11 cellular contexts compared by ENCODE assay signal in the genomic region with DNA sequence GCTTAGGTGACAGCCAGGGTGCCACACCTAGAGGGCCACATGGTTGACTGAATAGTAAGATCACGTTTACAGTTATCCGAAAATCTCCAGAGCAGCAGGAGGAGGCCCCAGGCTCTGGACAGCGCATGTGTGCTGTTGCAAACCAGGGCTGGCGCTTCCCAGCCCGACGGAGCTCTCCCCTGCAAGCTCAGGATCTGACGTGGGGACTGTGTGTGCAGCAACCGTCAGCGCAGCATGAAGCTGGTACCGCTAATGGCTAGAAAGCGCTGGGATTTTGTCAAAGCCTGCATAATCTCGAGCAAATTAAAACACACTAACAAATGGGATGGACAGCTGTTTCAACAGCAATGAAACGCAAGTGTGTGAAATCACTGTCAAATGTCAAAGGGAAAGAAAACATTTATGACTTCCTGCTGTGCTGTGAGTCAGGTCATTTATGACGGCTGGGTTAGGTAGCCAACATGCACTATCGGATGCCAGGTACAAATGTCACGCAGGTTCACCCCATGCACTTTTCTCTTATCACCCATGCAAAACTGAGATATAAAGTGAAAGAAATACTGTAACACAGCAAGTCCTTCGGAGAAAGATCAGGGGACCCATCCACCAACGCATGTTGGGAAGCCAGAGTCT. TPM values are rescaled to one million over a fixed set of nuclear protein-coding genes. Genes with fewer than 3 reads are reported as not detected.
DNase-seq lines count a peak whose midpoint lies in the region; ATAC-seq and TF ChIP-seq lines count a peak whose summit lies in the region.
"Had no signal": no experiment of that assay in that cellular context is flagged by ENCODE, and none has a peak within 500 bp of the region (broad histone marks: within the 10 kb centered on the region; RNA-seq: fewer than 3 reads in every experiment).

No MANE protein-coding gene starts in this region.

- no peaks in the 10 kb centered on the region for H3K27me3 ChIP-seq in breast epithelium

- no peak for ATAC-seq in stimulated activated naive CD8-positive, alpha-beta T cell treated with anti-CD3 and anti-CD28 coated beads, Interleukin-15, Interleukin-2, amounts not matched to agents 100 U/mL and 50 U/mL, for 24 hours
- ATAC-seq in HG02642 (IDR thresholded peaks at IDR 0.05; ENCODE audit: poor library complexity, unreplicated experiment) (no peak), GM21528 (IDR thresholded peaks at IDR 0.05; ENCODE audit: low FRiP score, unreplicated experiment) (no peak), GM18517 (IDR thresholded peaks at IDR 0.05; ENCODE audit: unreplicated experiment) (no peak)

- peaks cover 53% of the 10 kb centered on the region for H3K4me1 Mint-ChIP-seq in stimulated activated naive CD8-positive, alpha-beta T cell treated with anti-CD3 and anti-CD28 coated beads, Interleukin-15, Interleukin-2, amounts not matched to agents 100 ng/mL and 50 ng/mL, for 24 hours (ENCODE audit: low read depth)

- intact Hi-C loops in breast epithelium (cut with DNase I; ENCODE audit: low total_unique reads) = no loop called here

- H3K9me3 Mint-ChIP-seq in stimulated activated naive CD8-positive, alpha-beta T cell treated with anti-CD3 and anti-CD28 coated beads, Interleukin-15, Interleukin-2, amounts not matched to agents 100 ng/mL and 50 ng/mL, for 24 hours = no peaks in the 10 kb centered on the region

- H3K27ac Mint-ChIP-seq in stimulated activated naive CD8-positive, alpha-beta T cell treated with anti-CD3 and anti-CD28 coated beads, Interleukin-15, Interleukin-2, amounts not matched to agents 100 ng/mL and 50 ng/mL, for 24 hours = peak overlapping the region; percentile 96

- no peak for DNase-seq in stimulated activated naive CD8-positive, alpha-beta T cell treated with anti-CD3 and anti-CD28 coated beads, Interleukin-15, Interleukin-2, amounts not matched to agents 100 U/mL and 50 U/mL, for 24 hours
- DNase-seq in amniotic epithelial cell (ENCODE audit: low read depth) (peak; percentile 45), lung microvascular endothelial cell (ENCODE audit: low read depth in 2 of 2) (peak; percentile 11 to 78), breast epithelium (ENCODE audit: low spot score in 2 of 2) (no peak)
- DNase-seq: activated CD8-positive, alpha-beta memory T cell treated with anti-CD3 and anti-CD28 coated beads for 24 hours; mesendoderm; stimulated activated CD4-positive, alpha-beta T cell treated with anti-CD3 and anti-CD28 coated beads, Interleukin-4, amount 100 ng/mL, for 1 hour had no signal

- H3K36me3 Mint-ChIP-seq in stimulated activated naive CD8-positive, alpha-beta T cell treated with anti-CD3 and anti-CD28 coated beads, Interleukin-15, Interleukin-2, amounts not matched to agents 100 ng/mL and 50 ng/mL, for 24 hours (ENCODE audit: low read depth) = peaks cover 84% of the 10 kb centered on the region

- H3K27ac ChIP-seq in breast epithelium = no peak overlapping the region

- H3K9me3 ChIP-seq in breast epithelium = no peaks in the 10 kb centered on the region

- H3K4me1 ChIP-seq in breast epithelium = peaks cover 0 to 29% of the 10 kb centered on the region in 2 donors

- H3K36me3 ChIP-seq in breast epithelium = no peaks in the 10 kb centered on the region

- TF ChIP-seq POLR2A in breast epithelium (IDR thresholded peaks at IDR 0.05) = no peak

- H3K27me3 Mint-ChIP-seq in stimulated activated naive CD8-positive, alpha-beta T cell treated with anti-CD3 and anti-CD28 coated beads, Interleukin-15, Interleukin-2, amounts not matched to agents 100 ng/mL and 50 ng/mL, for 24 hours = no peaks in the 10 kb centered on the region

- TF ChIP-seq CTCF in breast epithelium (IDR thresholded peaks at IDR 0.05) = no peak

- H3K4me3 ChIP-seq in breast epithelium = peak overlapping the region in 1 of 3 donors; percentile 32

- peak overlapping the region; percentile 55 for H3K4me3 Mint-ChIP-seq in stimulated activated naive CD8-positive, alpha-beta T cell treated with anti-CD3 and anti-CD28 coated beads, Interleukin-15, Interleukin-2, amounts not matched to agents 100 ng/mL and 50 ng/mL, for 24 hours

RNA-seq across cellular contexts. Expression of a gene that starts 7.5 kb away (rescaled TPM):
- 249 and 303 TPM in 2 replicates for total RNA-seq in lung microvascular endothelial cell
- total RNA-seq in breast epithelium = 100 to 1,000 TPM; 109 to 164 (median 133) TPM

RNA-seq across cellular contexts. Expression of a gene that starts 7.8 kb away (rescaled TPM):
- total RNA-seq in lung microvascular endothelial cell (0.44 and 0.60 TPM in 2 replicates), breast epithelium (1 to 10 TPM in 1 of 3 donors, under 1 TPM in 2; 0.59 to 3.9 (median 0.96) TPM)

RNA-seq across cellular contexts. Expression of a gene that starts 12.0 kb away (rescaled TPM):
- total RNA-seq in lung microvascular endothelial cell (8.9 and 10.5 TPM in 2 replicates), breast epithelium (10 to 100 TPM; 16.7 to 25.9 (median 25.2) TPM)

RNA-seq across cellular contexts. Expression of a gene that starts 12.1 kb away (rescaled TPM):
- total RNA-seq in lung microvascular endothelial cell (18.7 and 22.2 TPM in 2 replicates), breast epithelium (10 to 100 TPM; 45.9 to 61.4 (median 46.8) TPM)

RNA-seq across cellular contexts. Expression of a gene that starts 20.3 kb away (rescaled TPM):
- total RNA-seq in lung microvascular endothelial cell = 1,751 and 1,825 TPM in 2 replicates
- 1,000 to 10,000 TPM; 2,020 to 2,813 (median 2,212) TPM for total RNA-seq in breast epithelium

Comparison
In these comparisons a context has a peak if more than half of its experiments do, and no peak if none do; other contexts are left out.
1. DNase-seq: peak in amniotic epithelial cell (single experiment) and lung microvascular endothelial cell (2 of 2); none in stimulated activated naive CD8-positive, alpha-beta T cell treated with anti-CD3 and anti-CD28 coated beads, Interleukin-15, Interleukin-2, amounts not matched to agents 100 U/mL and 50 U/mL, for 24 hours (single experiment) and breast epithelium (0 of 2).